In the genomic region with DNA sequence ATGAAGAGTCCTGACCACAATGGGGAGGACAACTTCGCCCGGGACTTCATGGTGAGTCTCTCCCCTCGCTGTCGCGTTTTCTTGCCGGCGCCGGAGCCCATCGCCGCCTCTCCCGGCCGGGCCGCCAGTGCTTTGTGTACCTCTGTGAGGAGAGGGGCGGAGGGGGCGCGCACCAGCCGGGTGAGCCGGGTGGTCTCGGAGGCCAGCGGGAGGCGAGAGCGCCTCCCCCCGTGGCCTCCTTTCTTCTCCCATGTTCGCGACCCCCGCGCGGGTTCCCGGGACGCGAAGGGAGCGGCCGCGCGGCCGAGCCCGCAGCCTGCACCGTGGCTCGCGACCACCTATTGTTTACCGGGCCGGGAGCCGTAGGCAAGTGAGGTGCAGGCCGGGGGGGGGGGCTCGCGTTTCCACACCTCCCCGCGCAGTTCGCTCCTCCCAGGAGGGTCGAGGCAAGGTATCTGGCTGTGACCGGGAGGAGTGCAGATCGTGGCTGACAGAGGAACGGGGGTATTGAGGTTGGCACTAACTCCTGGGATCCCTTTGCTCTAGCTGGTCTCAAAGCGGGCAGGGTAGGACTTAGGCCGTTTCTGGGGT, we compare ENCODE assay signal across 8 cellular contexts. TPM values are rescaled to one million over a fixed set of nuclear protein-coding genes. Genes with fewer than 3 reads are reported as not detected.
A peak's percentile ranks its signal among the peaks of the same experiment; 100 is the strongest.
DNase-seq lines count a peak whose midpoint lies in the region; ATAC-seq and TF ChIP-seq lines count a peak whose summit lies in the region.

No MANE protein-coding gene starts in this region.

- H3K79me2 ChIP-seq in SU-DHL-6 (ENCODE audit: insufficient read depth, low read length), result no peaks in the 10 kb centered on the region

- TF ChIP-seq CTCF in AG04449 (IDR thresholded peaks at IDR 0.05; ENCODE audit: insufficient read depth, low read length, missing control alignments) (no peak), SU-DHL-6 (IDR thresholded peaks at IDR 0.05; ENCODE audit: insufficient read depth, low read length, poor library complexity, severe bottlenecking) (no peak), astrocyte of the cerebellum (IDR thresholded peaks at IDR 0.05; ENCODE audit: low read depth, low read length, missing control alignments) (no peak)

- peak overlapping the region; percentile 98 for H3K4me3 ChIP-seq in AG04449 (ENCODE audit: low read depth, low read length)
- H3K4me3 ChIP-seq in SU-DHL-6 (ENCODE audit: insufficient read depth, low read length, poor library complexity, severe bottlenecking), result peak overlapping the region; percentile 100
- peak overlapping the region; percentile 99 for H3K4me3 ChIP-seq in astrocyte of the cerebellum (ENCODE audit: low read depth, low read length)
- H3K4me3 ChIP-seq in iPS DF 6.9 (ENCODE audit: low read length), result peak overlapping the region; percentile 94
- H3K4me3 ChIP-seq in skeletal muscle satellite cell (ENCODE audit: low read length), result peak overlapping the region; percentile 85

- no peak for ATAC-seq in HG02870 (IDR thresholded peaks at IDR 0.05; ENCODE audit: unreplicated experiment)

- in situ Hi-C loops in astrocyte of the cerebellum (cut with HindIII; ENCODE audit: low sequenced_read_pairs), result no loop called here

- DNase-seq in AG04449 (ENCODE audit: low read depth, low spot score) (no peak), GM19238 (ENCODE audit: insufficient read length, low spot score) (peak; percentile 38), HuH-7.5 (ENCODE audit: low spot score) (peak; percentile 19), astrocyte of the cerebellum (ENCODE audit: low read depth) (no peak), iPS DF 6.9 (ENCODE audit: low read depth, low spot score) (no peak)

- CTCF ChIA-PET in AG04449 (lab: Yijun Ruan, JAX), result no interaction called here

- H3K9ac ChIP-seq in SU-DHL-6 (ENCODE audit: low read length) (peak overlapping the region; percentile 70), skeletal muscle satellite cell (ENCODE audit: low read depth, low read length) (peak overlapping the region; percentile 98)

- no peaks in the 10 kb centered on the region for H3K36me3 ChIP-seq in SU-DHL-6 (ENCODE audit: low read length)
- no peaks in the 10 kb centered on the region for H3K36me3 ChIP-seq in iPS DF 6.9 (ENCODE audit: control insufficient read depth, insufficient read depth, low read length)
- peaks cover 11% of the 10 kb centered on the region for H3K36me3 ChIP-seq in skeletal muscle satellite cell (ENCODE audit: insufficient read depth, low read length)

- peak overlapping the region; percentile 94 for H3K4me2 ChIP-seq in SU-DHL-6 (ENCODE audit: low read depth, low read length, poor library complexity, severe bottlenecking)
- peak overlapping the region; percentile 78 for H3K4me2 ChIP-seq in skeletal muscle satellite cell (ENCODE audit: low read length)

- no peaks in the 10 kb centered on the region for H3K9me2 ChIP-seq in SU-DHL-6 (replicated peaks; ENCODE audit: insufficient read depth, low read length)

- H3K27ac ChIP-seq in SU-DHL-6 (ENCODE audit: low read depth, low read length) (no peak overlapping the region), iPS DF 6.9 (ENCODE audit: low read length) (no peak overlapping the region)

- POLR2A ChIA-PET in AG04449 (lab: Yijun Ruan, JAX), result no interaction called here

- H3K27me3 ChIP-seq in SU-DHL-6 (ENCODE audit: low read length), result no peaks in the 10 kb centered on the region
- H3K27me3 ChIP-seq in iPS DF 6.9 (ENCODE audit: control insufficient read depth, insufficient read depth, low read length), result no peaks in the 10 kb centered on the region
- no peaks in the 10 kb centered on the region for H3K27me3 ChIP-seq in skeletal muscle satellite cell (ENCODE audit: control insufficient read depth, insufficient read depth, low read length)

- no peaks in the 10 kb centered on the region; the same call in 1 of the 2 replicates for H4K20me1 ChIP-seq in SU-DHL-6 (ENCODE audit: low read depth, low read length)

- no CpG with 5 or more reads among the region's 55 CpGs for whole genome bisulfite sequencing in iPS DF 6.9 (ENCODE audit: insufficient coverage, insufficient read length)

- peak overlapping the region; percentile 79 for H2AFZ ChIP-seq in SU-DHL-6 (ENCODE audit: low read depth, low read length, severe bottlenecking)

- H3K4me1 ChIP-seq in iPS DF 6.9 (ENCODE audit: control insufficient read depth, insufficient read depth, low read length), result no peaks in the 10 kb centered on the region
- H3K4me1 ChIP-seq in skeletal muscle satellite cell (ENCODE audit: control insufficient read depth, insufficient read depth, low read length), result peaks cover 34% of the 10 kb centered on the region

- H3F3A ChIP-seq in SU-DHL-6 (ENCODE audit: insufficient read depth), result peaks cover 4% of the 10 kb centered on the region

- H3K9me3 ChIP-seq in SU-DHL-6 (ENCODE audit: insufficient read depth, low read length) (no peaks in the 10 kb centered on the region), iPS DF 6.9 (ENCODE audit: control insufficient read depth, insufficient read depth, low read length) (no peaks in the 10 kb centered on the region), skeletal muscle satellite cell (replicated peaks; ENCODE audit: low read length) (no peaks in the 10 kb centered on the region)

RNA-seq across cellular contexts. Expression of a gene that starts 0.6 kb away (rescaled TPM):
- 41.3 and 42.2 TPM in 2 replicates for total RNA-seq in skeletal muscle satellite cell (2012; rRNA removed)

Comparison
In these comparisons a context has a peak if more than half of its experiments do, and no peak if none do; other contexts are left out.
1. DNase-seq: peak in GM19238 (single experiment) and HuH-7.5 (single experiment); none in AG04449 (single experiment), astrocyte of the cerebellum (single experiment) and iPS DF 6.9 (single experiment).
2. Peak in every context shown above with its lines, with median percentiles within 50 percentile points of each other: H3K4me3 ChIP-seq.